Comparison of ENCODE assay signal across 21 cellular contexts in the genomic region with DNA sequence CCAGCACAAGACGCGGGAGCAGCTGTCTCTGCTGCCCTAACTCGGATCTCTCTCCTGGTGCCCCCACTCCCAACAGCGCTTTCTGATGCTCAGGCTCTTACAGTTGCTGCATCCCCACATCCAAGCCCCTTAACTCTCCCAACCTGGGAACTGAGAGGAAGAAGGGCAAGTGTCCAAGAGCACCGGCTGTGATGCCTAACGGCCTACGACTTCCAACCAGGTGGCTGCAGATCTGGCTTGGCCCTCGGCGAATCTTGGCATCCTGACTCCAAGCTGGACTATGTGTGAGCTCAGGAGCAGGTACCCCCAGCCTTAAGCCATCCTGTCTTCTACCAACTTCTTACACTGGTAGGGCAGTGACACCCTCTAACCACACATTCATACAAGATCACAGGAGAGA. TPM values are rescaled to one million over a fixed set of nuclear protein-coding genes. Genes with fewer than 3 reads are reported as not detected.
DNase-seq lines count a peak whose midpoint lies in the region; ATAC-seq and TF ChIP-seq lines count a peak whose summit lies in the region.
"Had no signal": no experiment of that assay in that cellular context is flagged by ENCODE, and none has a peak within 500 bp of the region (broad histone marks: within the 10 kb centered on the region; RNA-seq: fewer than 3 reads in every experiment).

No MANE protein-coding gene starts in this region.

- TF ChIP-seq CTCF in neutrophil (IDR thresholded peaks at IDR 0.05) = no peak
- TF ChIP-seq CTCF in esophagus muscularis mucosa (IDR thresholded peaks at IDR 0.05) = no peak
- no peak for TF ChIP-seq CTCF in lower lobe of right lung (IDR thresholded peaks at IDR 0.05)

- no peak overlapping the region for H3K4me3 Mint-ChIP-seq in activated naive CD4-positive, alpha-beta T cell treated with anti-CD3 and anti-CD28 coated beads for 36 hours
- H3K4me3 Mint-ChIP-seq: CD14-positive monocyte; CD4-positive, alpha-beta T cell; CD8-positive, alpha-beta memory T cell; H9 had no signal

- peaks cover 5% of the 10 kb centered on the region for H3K9me3 Mint-ChIP-seq in activated naive CD4-positive, alpha-beta T cell treated with anti-CD3 and anti-CD28 coated beads for 36 hours

- no peak overlapping the region for H3K4me3 ChIP-seq in neutrophil (ENCODE audit: low read depth in 1 of 2, low read length in 1 of 2)
- H3K4me3 ChIP-seq in esophagus muscularis mucosa = no peak overlapping the region
- H3K4me3 ChIP-seq in lower lobe of right lung = no peak overlapping the region
- H3K4me3 ChIP-seq: BLaER1 treated with 17β-estradiol and CSF1 and Interleukin-3, amounts not matched to agents 10 nM and 100 nM; GM23248 had no signal

- H3K36me3 ChIP-seq in neutrophil (peaks cover 91% of the 10 kb centered on the region), esophagus muscularis mucosa (peaks cover 5 to 79% (median 54%) of the 10 kb centered on the region in 4 donors), lower lobe of right lung (peaks cover 67% of the 10 kb centered on the region)
- H3K36me3 ChIP-seq: BE2C had no signal

- no peak for TF ChIP-seq POLR2A in esophagus muscularis mucosa (IDR thresholded peaks at IDR 0.05; ENCODE audit: low read depth)

- H3K27ac ChIP-seq in neutrophil (peak overlapping the region; percentile 41), esophagus muscularis mucosa (replicated peaks in 1 of 4) (no peak overlapping the region), lower lobe of right lung (no peak overlapping the region)
- H3K27ac ChIP-seq: 22Rv1; BLaER1 treated with 17β-estradiol and CSF1 and Interleukin-3, amounts not matched to agents 10 nM and 100 nM; GM23248 had no signal

- no peak for TF ChIP-seq EP300 in esophagus muscularis mucosa (IDR thresholded peaks at IDR 0.05)

- 94% methylated on average over 3 of the region's 9 CpGs for WGBS in esophagus muscularis mucosa

- H3K36me3 Mint-ChIP-seq in activated naive CD4-positive, alpha-beta T cell treated with anti-CD3 and anti-CD28 coated beads for 36 hours (ENCODE audit: low read depth) = no peaks in the 10 kb centered on the region

- ATAC-seq in left cardiac atrium (no peak), lower lobe of right lung (no peak)
- ATAC-seq: HCT116 had no signal

- H3K4me1 ChIP-seq in neutrophil (ENCODE audit: control insufficient read depth in 1 of 2, insufficient read depth in 1 of 2, low read depth in 1 of 2, low read length in 1 of 2) (peaks cover 2 to 8% of the 10 kb centered on the region in 2 experiments), esophagus muscularis mucosa (no peaks in the 10 kb centered on the region), lower lobe of right lung (no peaks in the 10 kb centered on the region)
- H3K4me1 ChIP-seq: BE2C had no signal

- H3K27me3 Mint-ChIP-seq in activated naive CD4-positive, alpha-beta T cell treated with anti-CD3 and anti-CD28 coated beads for 36 hours (ENCODE audit: low read depth) = peaks cover 2% of the 10 kb centered on the region
- H3K27me3 Mint-ChIP-seq: CD4-positive, alpha-beta T cell; CD8-positive, alpha-beta memory T cell had no signal

- intact Hi-C loops in cardiac septum (cut with DNase I) = no loop called here
- intact Hi-C loops in left cardiac atrium (cut with DNase I) = loop anchor here in 1 of 2 donors (10.0 kb wide), 1 partner anchor 61 kb away; no protein-coding TSS in a partner anchor
- intact Hi-C loops in activated naive CD4-positive, alpha-beta T cell treated with anti-CD3 and anti-CD28 coated beads for 36 hours (cut with micrococcal nuclease) = no loop called here
- intact Hi-C loops in esophagus muscularis mucosa (cut with DNase I) = no loop called here
- intact Hi-C loops in lower lobe of right lung (cut with DNase I) = no loop called here

- CTCF ChIA-PET in activated naive CD4-positive, alpha-beta T cell treated with anti-CD3 and anti-CD28 coated beads for 36 hours (lab: Charles Lee) = no interaction called here

- no peaks in the 10 kb centered on the region for H3K9me3 ChIP-seq in neutrophil
- H3K9me3 ChIP-seq in esophagus muscularis mucosa = peaks cover 0 to 5% (median 0%) of the 10 kb centered on the region in 4 donors
- H3K9me3 ChIP-seq in lower lobe of right lung = no peaks in the 10 kb centered on the region
- H3K9me3 ChIP-seq: BE2C had no signal

- no peaks in the 10 kb centered on the region for H3K4me1 Mint-ChIP-seq in activated naive CD4-positive, alpha-beta T cell treated with anti-CD3 and anti-CD28 coated beads for 36 hours (ENCODE audit: low read depth)
- H3K4me1 Mint-ChIP-seq: CD14-positive monocyte; CD8-positive, alpha-beta memory T cell; H9 had no signal

- DNase-seq in cardiac septum (ENCODE audit: low spot score) = peak; percentile 60
- DNase-seq in left cardiac atrium = no peak
- peak; percentile 52 to 81 for DNase-seq in cerebellar nuclear complex (lab: John Stamatoyannopoulos, UW)
- no peak for DNase-seq in activated naive CD4-positive, alpha-beta T cell treated with anti-CD3 and anti-CD28 coated beads for 36 hours
- no peak for DNase-seq in esophagus muscularis mucosa (ENCODE audit: extremely low spot score)
- DNase-seq in lower lobe of right lung = no peak
- DNase-seq: BE2C; Calu3; CD4-positive, alpha-beta T cell; CD8-positive, alpha-beta memory T cell; DMS53; DMS79 treated with DMSO at 0.1 percent for 48 hours; GM23248; H9 had no signal

- H3K27me3 ChIP-seq in neutrophil = no peaks in the 10 kb centered on the region
- no peaks in the 10 kb centered on the region for H3K27me3 ChIP-seq in esophagus muscularis mucosa
- no peaks in the 10 kb centered on the region for H3K27me3 ChIP-seq in lower lobe of right lung (ENCODE audit: low read depth)
- H3K27me3 ChIP-seq: BE2C; BLaER1 treated with 17β-estradiol and CSF1 and Interleukin-3, amounts not matched to agents 10 nM and 100 nM had no signal

- no peak overlapping the region for H3K27ac Mint-ChIP-seq in activated naive CD4-positive, alpha-beta T cell treated with anti-CD3 and anti-CD28 coated beads for 36 hours
- H3K27ac Mint-ChIP-seq: CD4-positive, alpha-beta T cell; CD8-positive, alpha-beta memory T cell; H9 had no signal

RNA-seq across cellular contexts. Expression of gene RCVRN, which starts 38.3 kb away (rescaled TPM):
- total RNA-seq in cardiac septum (0.70 TPM), left cardiac atrium (under 1 TPM in 1 of 2 donors, not detected in 1; 0.47 TPM), esophagus muscularis mucosa (under 1 TPM in 1 of 4 donors, not detected in 3; 0.52 TPM), lower lobe of right lung (not detected)
- not detected for total RNA-seq in activated naive CD4-positive, alpha-beta T cell treated with anti-CD3 and anti-CD28 coated beads for 36 hours
- total RNA-seq: Calu3; CD4-positive, alpha-beta T cell; CD8-positive, alpha-beta memory T cell; Daoy; GM23248; H4; H9 had no signal

Comparison
In these comparisons a context has a peak if more than half of its experiments do, and no peak if none do; other contexts are left out.
1. DNase-seq: peak in cardiac septum (single experiment) and cerebellar nuclear complex (2 of 2); none in left cardiac atrium (single experiment), activated naive CD4-positive, alpha-beta T cell treated with anti-CD3 and anti-CD28 coated beads for 36 hours (single experiment), esophagus muscularis mucosa (single experiment) and lower lobe of right lung (single experiment).